In the genomic region with DNA sequence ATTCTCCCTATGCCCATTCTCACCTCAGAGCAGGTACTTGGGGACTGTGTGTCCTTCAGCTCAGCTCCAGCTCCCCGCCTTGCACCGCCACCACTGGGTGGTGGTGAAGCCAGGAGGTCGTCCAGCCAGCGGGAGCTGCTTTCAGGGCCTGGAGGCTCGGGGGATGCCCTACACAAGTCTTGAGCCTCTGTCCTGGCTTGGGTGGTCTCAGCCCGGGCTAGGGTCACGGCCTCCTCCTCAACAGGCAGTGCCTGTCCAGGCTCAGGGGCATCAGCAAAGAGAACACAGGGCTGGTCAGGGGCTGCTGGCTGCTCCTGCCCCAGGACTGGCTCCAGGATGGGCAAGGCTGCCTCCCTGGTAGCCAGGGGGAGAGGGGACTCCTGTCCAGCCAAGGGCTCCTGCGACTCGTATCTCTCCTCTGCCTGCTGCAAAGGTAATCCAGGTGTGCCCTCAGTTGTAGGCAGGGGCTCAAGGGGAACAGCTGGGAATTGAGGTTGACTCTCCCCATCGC, we compare ENCODE assay signal across 14 cellular contexts. TPM values are rescaled to one million over a fixed set of nuclear protein-coding genes. Genes with fewer than 3 reads are reported as not detected.
DNase-seq lines count a peak whose midpoint lies in the region; ATAC-seq and TF ChIP-seq lines count a peak whose summit lies in the region.
"Had no signal": no experiment of that assay in that cellular context is flagged by ENCODE, and none has a peak within 500 bp of the region (broad histone marks: within the 10 kb centered on the region; RNA-seq: fewer than 3 reads in every experiment).

No MANE protein-coding gene starts in this region.

- no peak for DNase-seq in T-helper 2 cell treated with Interferon-gamma antibody and Interleukin-4, amounts not matched to agents 5 μg/mL and 100 μg/mL, for 36 hours (ENCODE audit: low spot score)
- DNase-seq in T-helper 2 cell (no peak), body of pancreas (peak in 2 of 4 donors; percentile 47 to 56), mesothelial cell of epicardium (ENCODE audit: low spot score in 2 of 2, unreplicated experiment in 2 of 2) (no peak), tibial nerve (ENCODE audit: low spot score in 2 of 2) (no peak), COR-L47 (lab: John Stamatoyannopoulos, UW) (no peak), NCI-H1048 (lab: John Stamatoyannopoulos, UW) (no peak)
- DNase-seq in stimulated activated CD8-positive, alpha-beta memory T cell treated with anti-CD3 and anti-CD28 coated beads, Interleukin-4, amount 100 ng/mL, for 48 hours, result no peak
- DNase-seq: activated CD4-positive, alpha-beta T cell treated with anti-CD3 and anti-CD28 coated beads for 1 hour; NCI-H2029 treated with DMSO at 0.1 percent for 48 hours; stimulated activated CD4-positive, alpha-beta T cell treated with anti-CD3 and anti-CD28 coated beads, Interleukin-12 subunit alpha, Interleukin-12 subunit beta, amount 100 ng/mL, for 4 hours; stimulated activated naive CD8-positive, alpha-beta T cell treated with anti-CD3 and anti-CD28 coated beads, Interleukin-15, Interleukin-2, amounts not matched to agents 100 U/mL and 50 U/mL, for 24 hours had no signal

- no peak for ATAC-seq in body of pancreas
- ATAC-seq: stimulated activated naive CD8-positive, alpha-beta T cell treated with anti-CD3 and anti-CD28 coated beads, Interleukin-15, Interleukin-2, amounts not matched to agents 100 U/mL and 50 U/mL, for 24 hours had no signal

- H3K27ac Mint-ChIP-seq in T-helper 2 cell treated with Interferon-gamma antibody and Interleukin-4, amounts not matched to agents 5 μg/mL and 100 μg/mL, for 36 hours, result peak overlapping the region; percentile 42
- H3K27ac Mint-ChIP-seq in mesothelial cell of epicardium, result peak overlapping the region; percentile 84

- H3K27ac ChIP-seq in body of pancreas (peak overlapping the region; percentile 84 to 97 (median 92)), tibial nerve (peak overlapping the region in 3 of 4 donors; percentile 79 to 96 (median 92))

- intact Hi-C loops in body of pancreas (cut with DNase I), result no loop called here

- H3K4me3 Mint-ChIP-seq in T-helper 2 cell treated with Interferon-gamma antibody and Interleukin-4, amounts not matched to agents 5 μg/mL and 100 μg/mL, for 36 hours, result peak overlapping the region; percentile 52
- no peak overlapping the region for H3K4me3 Mint-ChIP-seq in mesothelial cell of epicardium

- H3K36me3 ChIP-seq in body of pancreas (replicated peaks in 1 of 2; ENCODE audit: insufficient read depth in 1 of 2, low read depth in 2 of 2), result peaks cover 8 to 11% of the 10 kb centered on the region in 2 donors
- H3K36me3 ChIP-seq in tibial nerve, result peaks cover 0 to 82% (median 0%) of the 10 kb centered on the region in 3 donors

- peak in 1 of 7 experiments; percentile 24 for TF ChIP-seq CTCF in body of pancreas (IDR thresholded peaks at IDR 0.05)
- TF ChIP-seq CTCF in mesothelial cell of epicardium (IDR thresholded peaks at IDR 0.05; ENCODE audit: unreplicated experiment), result no peak
- no peak for TF ChIP-seq CTCF in tibial nerve (IDR thresholded peaks at IDR 0.05)

- no peaks in the 10 kb centered on the region for H3K9me3 ChIP-seq in body of pancreas
- no peaks in the 10 kb centered on the region for H3K9me3 ChIP-seq in tibial nerve
- H3K9me3 ChIP-seq: Peyer's patch had no signal

- WGBS in body of pancreas, 2 donors, result 73 to 83% methylated on average over 1 to 10 of the region's 10 CpGs
- 68 to 87% methylated on average over 5 to 6 of the region's 10 CpGs for WGBS in tibial nerve, 2 donors

- H3K27me3 Mint-ChIP-seq in T-helper 2 cell treated with Interferon-gamma antibody and Interleukin-4, amounts not matched to agents 5 μg/mL and 100 μg/mL, for 36 hours (ENCODE audit: low read depth), result no peaks in the 10 kb centered on the region
- H3K27me3 Mint-ChIP-seq in mesothelial cell of epicardium (ENCODE audit: low read depth), result no peaks in the 10 kb centered on the region

- H3K9me3 Mint-ChIP-seq in T-helper 2 cell treated with Interferon-gamma antibody and Interleukin-4, amounts not matched to agents 5 μg/mL and 100 μg/mL, for 36 hours, result no peaks in the 10 kb centered on the region
- H3K9me3 Mint-ChIP-seq in mesothelial cell of epicardium, result no peaks in the 10 kb centered on the region

- peaks cover 12% of the 10 kb centered on the region for H3K4me1 Mint-ChIP-seq in T-helper 2 cell treated with Interferon-gamma antibody and Interleukin-4, amounts not matched to agents 5 μg/mL and 100 μg/mL, for 36 hours (ENCODE audit: low read depth)
- H3K4me1 Mint-ChIP-seq in mesothelial cell of epicardium, result peaks cover 33% of the 10 kb centered on the region

- H3K4me1 ChIP-seq in body of pancreas, result peaks cover 90% of the 10 kb centered on the region
- peaks cover 0 to 99% (median 55%) of the 10 kb centered on the region in 4 donors for H3K4me1 ChIP-seq in tibial nerve

- H3K27me3 ChIP-seq in body of pancreas (no peaks in the 10 kb centered on the region), tibial nerve (no peaks in the 10 kb centered on the region)
- H3K27me3 ChIP-seq: Peyer's patch had no signal

- TF ChIP-seq EP300 in tibial nerve (IDR thresholded peaks at IDR 0.05), result no peak

- no peak for TF ChIP-seq POLR2A in body of pancreas (IDR thresholded peaks at IDR 0.05)
- no peak for TF ChIP-seq POLR2A in tibial nerve (IDR thresholded peaks at IDR 0.05)

- no peak overlapping the region for H3K4me3 ChIP-seq in body of pancreas
- H3K4me3 ChIP-seq in tibial nerve, result no peak overlapping the region

- no peaks in the 10 kb centered on the region for H3K36me3 Mint-ChIP-seq in T-helper 2 cell treated with Interferon-gamma antibody and Interleukin-4, amounts not matched to agents 5 μg/mL and 100 μg/mL, for 36 hours (ENCODE audit: low read depth)
- peaks cover 20% of the 10 kb centered on the region for H3K36me3 Mint-ChIP-seq in mesothelial cell of epicardium

RNA-seq across cellular contexts. Expression of a gene that starts 12.2 kb away (rescaled TPM):
- 100 to 1,000 TPM in 1 of 2 donors, 10 to 100 TPM in 1; 83.5 to 115 TPM for total RNA-seq in body of pancreas
- 201 to 216 TPM (median 216 TPM) in 3 replicates for total RNA-seq in mesothelial cell of epicardium
- 100 to 1,000 TPM; 147 to 238 (median 204) TPM for total RNA-seq in tibial nerve

RNA-seq across cellular contexts. Expression of a gene that starts 23.1 kb away (rescaled TPM):
- total RNA-seq in body of pancreas (10 to 100 TPM; 44.2 to 51.9 TPM), mesothelial cell of epicardium (106 to 110 TPM (median 108 TPM) in 3 replicates), tibial nerve (10 to 100 TPM; 51.0 to 67.5 (median 56.5) TPM)

RNA-seq across cellular contexts. Expression of a gene that starts 25.6 kb away (rescaled TPM):
- not detected for total RNA-seq in body of pancreas
- 2.0 to 3.1 TPM (median 2.6 TPM) in 3 replicates for total RNA-seq in mesothelial cell of epicardium
- total RNA-seq in tibial nerve, result under 1 TPM in 1 of 4 donors, not detected in 3; 0.22 TPM
- total RNA-seq: lung microvascular endothelial cell had no signal
